Comparison of ENCODE assay signal across 8 cellular contexts in the genomic region with DNA sequence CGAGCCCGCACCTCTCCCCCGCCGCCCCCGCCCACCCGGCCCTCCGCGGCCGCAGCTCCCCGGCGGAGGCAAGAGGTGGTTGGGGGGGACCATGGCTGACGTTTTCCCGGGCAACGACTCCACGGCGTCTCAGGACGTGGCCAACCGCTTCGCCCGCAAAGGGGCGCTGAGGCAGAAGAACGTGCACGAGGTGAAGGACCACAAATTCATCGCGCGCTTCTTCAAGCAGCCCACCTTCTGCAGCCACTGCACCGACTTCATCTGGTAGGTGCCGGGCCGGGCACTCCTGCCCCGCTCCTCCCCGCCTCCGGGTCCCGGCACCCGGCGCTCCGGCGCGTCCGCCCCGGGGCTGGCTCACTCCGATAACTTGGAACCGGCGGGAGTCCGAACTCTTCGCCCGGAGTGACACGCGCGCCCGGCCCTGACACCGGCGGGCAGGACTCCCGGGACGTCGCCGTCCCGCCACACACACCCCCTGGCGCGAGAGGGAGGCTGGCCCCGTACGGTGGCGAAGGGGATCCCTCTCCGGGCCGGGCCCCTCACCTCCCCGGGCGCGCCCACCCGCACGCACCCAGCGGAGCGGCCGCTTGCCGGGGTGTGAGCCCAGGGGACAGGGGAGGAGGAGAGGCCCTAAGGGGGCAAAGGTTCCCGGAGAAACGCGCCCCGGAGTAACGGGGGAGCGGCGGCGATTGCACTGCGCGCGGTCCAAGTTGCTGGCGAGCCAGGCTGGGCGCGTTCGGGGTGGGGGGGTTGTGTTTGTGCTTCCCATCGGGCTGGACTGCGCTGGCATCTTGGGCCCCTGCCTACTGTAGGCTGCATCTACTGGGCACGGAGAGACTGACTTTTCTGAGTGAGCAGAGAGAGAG. TPM values are rescaled to one million over a fixed set of nuclear protein-coding genes. Genes with fewer than 3 reads are reported as not detected.
DNase-seq lines count a peak whose midpoint lies in the region; ATAC-seq and TF ChIP-seq lines count a peak whose summit lies in the region.

No MANE protein-coding gene starts in this region.

- peak; percentile 10 for ATAC-seq in HG03103 (IDR thresholded peaks at IDR 0.05; ENCODE audit: low read depth, unreplicated experiment)
- ATAC-seq in thoracic aorta (ENCODE audit: insufficient number of reproducible peaks, low FRiP score, low read depth), result peak; percentile 58

- H3K4me3 ChIP-seq in Peyer's patch (peak overlapping the region; percentile 59 to 85 (median 73)), neural progenitor cell (peak overlapping the region; percentile 74), thoracic aorta (peak overlapping the region; percentile 89)

- peaks cover 17% of the 10 kb centered on the region for H3K27me3 Mint-ChIP-seq in neural progenitor cell (ENCODE audit: insufficient read depth, low read depth)

- peaks cover 0 to 31% (median 4%) of the 10 kb centered on the region in 4 donors for H3K4me1 ChIP-seq in Peyer's patch
- H3K4me1 ChIP-seq in neural progenitor cell, result peaks cover 27% of the 10 kb centered on the region
- H3K4me1 ChIP-seq in thoracic aorta (ENCODE audit: control insufficient read depth in 1 of 2, low read depth in 2 of 2), result peaks cover 10% of the 10 kb centered on the region in 2 donors

- peaks cover 34% of the 10 kb centered on the region for H3F3A ChIP-seq in neural progenitor cell (ENCODE audit: low read depth)

- peak overlapping the region; percentile 96 for H3K4me2 ChIP-seq in neural progenitor cell

- H3K27me3 ChIP-seq in Peyer's patch (no peaks in the 10 kb centered on the region), neural progenitor cell (peaks cover 87% of the 10 kb centered on the region), thoracic aorta (replicated peaks; ENCODE audit: insufficient read depth) (no peaks in the 10 kb centered on the region)

- H3K36me3 Mint-ChIP-seq in neural progenitor cell, result peaks cover 10% of the 10 kb centered on the region

- peak overlapping the region; percentile 87 for H2AFZ ChIP-seq in neural progenitor cell (replicated peaks)

- peak in 1 of 2 donors; percentile 27 for TF ChIP-seq POLR2A in Peyer's patch (IDR thresholded peaks at IDR 0.05)

- no peaks in the 10 kb centered on the region for H3K79me2 ChIP-seq in neural progenitor cell (ENCODE audit: low read depth)

- peak; percentile 26 for DNase-seq in NCI-H2107 treated with DMSO at 0.1 percent for 48 hours (lab: John Stamatoyannopoulos, UW; ENCODE audit: unreplicated experiment)
- DNase-seq in NCI-H2107 (lab: John Stamatoyannopoulos, UW), result no peak
- DNase-seq in Peyer's patch, result peak; percentile 25 to 85 (median 73)
- peak; percentile 56 for DNase-seq in activated naive CD4-positive, alpha-beta T cell treated with Interleukin-2 at 50 U/mL for 16 hours
- peak; percentile 39 for DNase-seq in germinal center (ENCODE audit: low spot score)
- peak; percentile 72 for DNase-seq in neural progenitor cell (ENCODE audit: low spot score)
- DNase-seq in thoracic aorta (ENCODE audit: low spot score), result peak; percentile 11

- peak overlapping the region; percentile 95 for H3K4me3 Mint-ChIP-seq in neural progenitor cell

- H3K9me3 ChIP-seq in Peyer's patch (no peaks in the 10 kb centered on the region), neural progenitor cell (ENCODE audit: low read depth) (no peaks in the 10 kb centered on the region), thoracic aorta (no peaks in the 10 kb centered on the region)

- H3K9ac ChIP-seq in neural progenitor cell, result no peak overlapping the region

- TF ChIP-seq CTCF in Peyer's patch (IDR thresholded peaks at IDR 0.05) (peak in 1 of 6 experiments; percentile 9), neural progenitor cell (IDR thresholded peaks at IDR 0.05) (no peak), thoracic aorta (IDR thresholded peaks at IDR 0.05) (no peak)

- peaks cover 39% of the 10 kb centered on the region for H3K4me1 Mint-ChIP-seq in neural progenitor cell

- H3K36me3 ChIP-seq in Peyer's patch (no peaks in the 10 kb centered on the region), neural progenitor cell (no peaks in the 10 kb centered on the region), thoracic aorta (no peaks in the 10 kb centered on the region)

- H3K9me3 Mint-ChIP-seq in neural progenitor cell, result peaks cover 3% of the 10 kb centered on the region

- peaks cover 17% of the 10 kb centered on the region for H4K20me1 ChIP-seq in neural progenitor cell (ENCODE audit: low read depth)

- H3K27ac ChIP-seq in Peyer's patch (peak overlapping the region; percentile 68 to 94 (median 74)), neural progenitor cell (no peak overlapping the region), thoracic aorta (peak overlapping the region; percentile 24 to 49)

- peak overlapping the region; percentile 82 for H3K27ac Mint-ChIP-seq in neural progenitor cell

RNA-seq across cellular contexts. Expression of a gene that starts 0.6 kb away (rescaled TPM):
- 10 to 100 TPM; 32.2 to 47.0 (median 43.5) TPM for total RNA-seq in Peyer's patch
- 1.7 and 2.1 TPM in 2 replicates for total RNA-seq in neural progenitor cell (ENCODE audit: low replicate concordance)
- total RNA-seq in thoracic aorta, result 10 to 100 TPM in 1 of 2 donors, 1 to 10 TPM in 1; 9.1 to 11.6 TPM
